9 cellular contexts compared by ENCODE assay signal in the genomic region with DNA sequence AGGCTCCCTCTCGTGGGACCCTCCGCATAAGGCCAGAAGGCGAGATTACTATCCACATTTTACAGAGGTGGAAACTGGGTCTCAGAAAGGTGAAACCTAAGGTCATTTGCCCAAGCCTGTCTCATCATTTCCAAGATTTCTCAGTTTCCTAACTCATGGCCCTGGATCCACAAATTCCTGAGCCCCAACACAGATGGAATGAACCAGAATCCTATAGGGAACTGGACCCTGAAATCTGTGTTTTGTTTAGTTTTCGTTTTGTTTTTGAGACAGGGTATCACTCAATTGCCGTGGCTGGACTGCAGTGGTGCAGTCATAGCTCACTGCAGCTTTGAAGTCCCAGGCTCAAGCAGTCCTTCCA. TPM values are rescaled to one million over a fixed set of nuclear protein-coding genes. Genes with fewer than 3 reads are reported as not detected.
A peak's percentile ranks its signal among the peaks of the same experiment; 100 is the strongest.
DNase-seq lines count a peak whose midpoint lies in the region; ATAC-seq and TF ChIP-seq lines count a peak whose summit lies in the region.
"Had no signal": no experiment of that assay in that cellular context is flagged by ENCODE, and none has a peak within 500 bp of the region (broad histone marks: within the 10 kb centered on the region; RNA-seq: fewer than 3 reads in every experiment).

No MANE protein-coding gene starts in this region.

- peaks cover 5% of the 10 kb centered on the region for H3K4me1 ChIP-seq in lower lobe of right lung
- peaks cover 0 to 11% (median 10%) of the 10 kb centered on the region in 5 donors for H3K4me1 ChIP-seq in subcutaneous abdominal adipose tissue (ENCODE audit: control insufficient read depth in 5 of 5, insufficient read depth in 5 of 5, low read length in 5 of 5)

- intact Hi-C loops in lower lobe of right lung (cut with DNase I): no loop called here

- H3K9me3 Mint-ChIP-seq in activated CD4-positive, alpha-beta T cell treated with anti-CD3 and anti-CD28 coated beads, Interleukin-2, amount 10 ng/mL, durations not matched to agents 7 days and 5 days: no peaks in the 10 kb centered on the region
- no peaks in the 10 kb centered on the region for H3K9me3 Mint-ChIP-seq in activated naive CD8-positive, alpha-beta T cell (ENCODE audit: low read depth)

- no peak for TF ChIP-seq CTCF in lower lobe of right lung (IDR thresholded peaks at IDR 0.05)

- CTCF ChIA-PET in activated CD4-positive, alpha-beta T cell treated with anti-CD3 and anti-CD28 coated beads, Interleukin-2, amount 10 ng/mL, durations not matched to agents 7 days and 5 days (lab: Charles Lee): interaction anchor here (3.2 kb wide), 1 partner anchor 55 kb away, joined by 8 read pairs; no protein-coding TSS in a partner anchor

- H3K27ac Mint-ChIP-seq in activated CD4-positive, alpha-beta T cell treated with anti-CD3 and anti-CD28 coated beads, Interleukin-2, amount 10 ng/mL, durations not matched to agents 7 days and 5 days: no peak overlapping the region
- peak overlapping the region; percentile 46 for H3K27ac Mint-ChIP-seq in activated naive CD8-positive, alpha-beta T cell

- H3K4me1 Mint-ChIP-seq in activated CD4-positive, alpha-beta T cell treated with anti-CD3 and anti-CD28 coated beads, Interleukin-2, amount 10 ng/mL, durations not matched to agents 7 days and 5 days: peaks cover 16% of the 10 kb centered on the region
- H3K4me1 Mint-ChIP-seq in activated naive CD8-positive, alpha-beta T cell (ENCODE audit: low read depth): peaks cover 31% of the 10 kb centered on the region

- H3K9ac ChIP-seq in subcutaneous abdominal adipose tissue (ENCODE audit: low read length in 5 of 5): no peak overlapping the region

- H3K36me3 Mint-ChIP-seq in activated CD4-positive, alpha-beta T cell treated with anti-CD3 and anti-CD28 coated beads, Interleukin-2, amount 10 ng/mL, durations not matched to agents 7 days and 5 days (ENCODE audit: low read depth): no peaks in the 10 kb centered on the region
- H3K36me3 Mint-ChIP-seq in activated naive CD8-positive, alpha-beta T cell: no peaks in the 10 kb centered on the region

- H3K27me3 Mint-ChIP-seq in activated CD4-positive, alpha-beta T cell treated with anti-CD3 and anti-CD28 coated beads, Interleukin-2, amount 10 ng/mL, durations not matched to agents 7 days and 5 days: peaks cover 4% of the 10 kb centered on the region
- H3K27me3 Mint-ChIP-seq in activated naive CD8-positive, alpha-beta T cell: no peaks in the 10 kb centered on the region

- H3K4me3 Mint-ChIP-seq in activated CD4-positive, alpha-beta T cell treated with anti-CD3 and anti-CD28 coated beads, Interleukin-2, amount 10 ng/mL, durations not matched to agents 7 days and 5 days: peak overlapping the region; percentile 61
- peak overlapping the region; percentile 73 for H3K4me3 Mint-ChIP-seq in activated naive CD8-positive, alpha-beta T cell

- POLR2A ChIA-PET in activated CD4-positive, alpha-beta T cell treated with anti-CD3 and anti-CD28 coated beads, Interleukin-2, amount 10 ng/mL, durations not matched to agents 7 days and 5 days (lab: Charles Lee): interaction anchor here (0.6 kb wide), 1 partner anchor 151 kb away, joined by 3 read pairs; no protein-coding TSS in a partner anchor

- no peak for DNase-seq in activated CD4-positive, alpha-beta T cell treated with anti-CD3 and anti-CD28 coated beads, Interleukin-2, amount 10 ng/mL, durations not matched to agents 7 days and 5 days
- no peak for DNase-seq in activated CD4-positive, alpha-beta T cell treated with anti-CD3 and anti-CD28 coated beads for 1 hour
- DNase-seq in lower lobe of right lung (no peak), retina (no peak), middle frontal gyrus (ENCODE audit: extremely low spot score, low spot score) (no peak)
- DNase-seq: NCI-H2107 had no signal

- no peak for ATAC-seq in lower lobe of right lung
- ATAC-seq in GM18519 (IDR thresholded peaks at IDR 0.05; ENCODE audit: low FRiP score, unreplicated experiment): no peak

- H3K36me3 ChIP-seq in lower lobe of right lung: no peaks in the 10 kb centered on the region
- H3K36me3 ChIP-seq in subcutaneous abdominal adipose tissue (ENCODE audit: control insufficient read depth in 5 of 5, insufficient read depth in 5 of 5, low read length in 5 of 5): no peaks in the 10 kb centered on the region

- H3K9me3 ChIP-seq in lower lobe of right lung: no peaks in the 10 kb centered on the region
- no peaks in the 10 kb centered on the region for H3K9me3 ChIP-seq in subcutaneous abdominal adipose tissue (ENCODE audit: control insufficient read depth in 5 of 5, low read length in 5 of 5)

- H3K27me3 ChIP-seq in lower lobe of right lung (ENCODE audit: low read depth) (peaks cover 4% of the 10 kb centered on the region), subcutaneous abdominal adipose tissue (ENCODE audit: control insufficient read depth in 5 of 5, insufficient read depth in 4 of 5, low read length in 5 of 5) (no peaks in the 10 kb centered on the region)

- H3K27ac ChIP-seq in lower lobe of right lung (no peak overlapping the region), subcutaneous abdominal adipose tissue (ENCODE audit: low read depth, low read length) (no peak overlapping the region)

- H3K4me3 ChIP-seq in lower lobe of right lung: peak overlapping the region; percentile 51
- peak overlapping the region; percentile 43 to 61 (median 52) for H3K4me3 ChIP-seq in subcutaneous abdominal adipose tissue (ENCODE audit: low read depth in 1 of 5, low read length in 5 of 5)

RNA-seq across cellular contexts. Expression of gene GNG7, which starts 0.6 kb away (rescaled TPM):
- total RNA-seq in activated CD4-positive, alpha-beta T cell treated with anti-CD3 and anti-CD28 coated beads, Interleukin-2, amount 10 ng/mL, durations not matched to agents 7 days and 5 days: 1 to 10 TPM; 1.1 to 1.2 TPM
- 6.2 TPM for total RNA-seq in lower lobe of right lung

RNA-seq across cellular contexts. Expression of gene DIRAS1, which starts 18.1 kb away (rescaled TPM):
- not detected for total RNA-seq in activated CD4-positive, alpha-beta T cell treated with anti-CD3 and anti-CD28 coated beads, Interleukin-2, amount 10 ng/mL, durations not matched to agents 7 days and 5 days
- total RNA-seq in lower lobe of right lung: 0.71 TPM

RNA-seq across cellular contexts. Expression of gene SLC39A3, which starts 36.8 kb away (rescaled TPM):
- 10 to 100 TPM; 31.5 to 37.5 TPM for total RNA-seq in activated CD4-positive, alpha-beta T cell treated with anti-CD3 and anti-CD28 coated beads, Interleukin-2, amount 10 ng/mL, durations not matched to agents 7 days and 5 days
- 24.4 TPM for total RNA-seq in lower lobe of right lung
